In the genomic region with DNA sequence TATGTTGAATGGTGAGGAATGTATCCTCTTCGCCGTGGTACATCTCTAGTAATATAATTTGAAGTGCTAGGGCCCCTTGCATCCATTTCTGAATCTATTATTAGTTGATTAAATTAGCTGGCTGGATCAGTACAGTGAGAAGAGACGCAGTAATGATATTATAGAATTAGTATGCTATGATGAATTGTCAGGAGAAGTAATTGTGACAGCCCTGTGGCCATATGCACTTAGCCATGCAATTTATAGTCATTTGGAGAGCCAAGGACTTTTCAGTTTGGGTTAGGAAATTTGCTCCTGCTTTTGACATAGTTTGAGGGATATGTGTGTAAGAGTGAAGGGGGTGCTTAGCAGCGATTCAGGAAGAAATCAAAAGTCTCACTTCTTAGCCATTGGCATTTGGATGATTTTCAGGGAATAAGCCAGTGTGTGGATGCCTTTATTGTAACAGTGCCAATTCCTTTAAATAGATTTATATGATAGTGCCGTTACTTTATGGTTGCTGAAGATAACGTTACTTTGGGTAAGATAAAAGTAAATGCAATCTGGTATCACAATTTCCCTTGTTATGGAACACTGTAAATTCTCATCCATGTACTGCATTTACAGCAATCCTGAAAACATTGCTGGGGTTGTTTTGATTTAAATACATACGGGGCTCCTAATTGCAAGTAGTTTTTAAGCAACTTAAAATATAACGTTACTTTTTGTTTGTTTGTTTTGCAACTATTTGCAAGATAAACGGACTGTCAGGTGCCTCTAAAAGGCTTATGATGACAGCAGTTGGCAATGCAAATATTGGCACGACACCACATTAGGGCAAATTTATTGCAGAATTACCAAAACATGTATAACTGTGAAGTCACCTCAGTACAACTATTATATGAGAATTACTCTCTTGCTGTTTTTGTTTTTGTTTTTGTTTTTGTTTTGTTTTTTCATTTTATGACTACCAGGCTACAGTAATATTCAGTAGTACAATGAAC, we compare ENCODE assay signal across 29 cellular contexts.
"Had no signal": no experiment of that assay in that cellular context is flagged by ENCODE, and none has a peak within 500 bp of the region (broad histone marks: within the 10 kb centered on the region; RNA-seq: fewer than 3 reads in every experiment).

No MANE protein-coding gene starts in this region.

- H3K36me3 Mint-ChIP-seq: mesothelial cell of epicardium; naive B cell; natural killer cell treated with Interleukin-12 subunit alpha and Interleukin-12 subunit beta and Interleukin-15 and Interleukin-18, amount 100 ng/mL, for 72 hours; stimulated activated effector memory CD8-positive, alpha-beta T cell treated with anti-CD3 and anti-CD28 coated beads, Interleukin-12 subunit alpha, Interleukin-12 subunit beta, amount 100 ng/mL, for 72 hours had no signal

- H3K4me2 ChIP-seq: smooth muscle cell had no signal

- H3K27ac Mint-ChIP-seq: dendritic cell treated with granulocyte-macrophage colony-stimulating factor and Interleukin-4, amounts not matched to agents 40 ng/mL and 50 ng/mL, for 4 days; mesothelial cell of epicardium; naive B cell; natural killer cell treated with Interleukin-12 subunit alpha and Interleukin-12 subunit beta and Interleukin-15 and Interleukin-18, amount 100 ng/mL, for 72 hours; stimulated activated effector memory CD8-positive, alpha-beta T cell treated with anti-CD3 and anti-CD28 coated beads, Interleukin-12 subunit alpha, Interleukin-12 subunit beta, amount 100 ng/mL, for 72 hours had no signal

- ATAC-seq: heart right ventricle; mucosa of descending colon; natural killer cell treated with Interleukin-12 subunit alpha and Interleukin-12 subunit beta and Interleukin-15 and Interleukin-18, amount 100 ng/mL, for 72 hours; pancreas; sciatic nerve; stimulated activated effector memory CD8-positive, alpha-beta T cell treated with anti-CD3 and anti-CD28 coated beads, Interleukin-12 subunit alpha, Interleukin-12 subunit beta, amount 100 ng/mL, for 72 hours had no signal

- H3K4me1 ChIP-seq: colonic mucosa, esophagus muscularis mucosa, pancreas, stomach, testis, tibial nerve, upper lobe of left lung, uterus had no signal

- H3K27me3 ChIP-seq: colonic mucosa, esophagus muscularis mucosa, heart right ventricle, neutrophil, pancreas, stomach, testis, tibial nerve, upper lobe of left lung, uterus had no signal

- H3K4me3 ChIP-seq: colonic mucosa, esophagus muscularis mucosa, heart right ventricle, mucosa of descending colon, pancreas, smooth muscle cell, stomach, testis, tibial nerve, upper lobe of left lung, uterus had no signal

- H3K4me1 Mint-ChIP-seq: naive B cell; neural crest cell; stimulated activated effector memory CD8-positive, alpha-beta T cell treated with anti-CD3 and anti-CD28 coated beads, Interleukin-12 subunit alpha, Interleukin-12 subunit beta, amount 100 ng/mL, for 72 hours had no signal

- H3K4me3 Mint-ChIP-seq: dendritic cell treated with granulocyte-macrophage colony-stimulating factor and Interleukin-4, amounts not matched to agents 40 ng/mL and 50 ng/mL, for 4 days; mesothelial cell of epicardium; naive B cell; natural killer cell treated with Interleukin-12 subunit alpha and Interleukin-12 subunit beta and Interleukin-15 and Interleukin-18, amount 100 ng/mL, for 72 hours; neural crest cell; stimulated activated effector memory CD8-positive, alpha-beta T cell treated with anti-CD3 and anti-CD28 coated beads, Interleukin-12 subunit alpha, Interleukin-12 subunit beta, amount 100 ng/mL, for 72 hours had no signal

- H3K9me3 Mint-ChIP-seq: dendritic cell treated with granulocyte-macrophage colony-stimulating factor and Interleukin-4, amounts not matched to agents 40 ng/mL and 50 ng/mL, for 4 days; mesothelial cell of epicardium; neural crest cell had no signal

- H3K9me3 ChIP-seq: colonic mucosa, esophagus muscularis mucosa, heart right ventricle, mucosa of descending colon, neutrophil, pancreas, stomach, testis, tibial nerve, upper lobe of left lung, uterus had no signal

- DNase-seq: colonic mucosa; effector CD8-positive, alpha-beta T cell; foreskin melanocyte; glutamatergic neuron; heart right ventricle; hippocampal formation; left cardiac atrium; mesenchymal stem cell; mucosa of descending colon; naive B cell; pancreas; stimulated activated CD4-positive, alpha-beta T cell treated with anti-CD3 and anti-CD28 coated beads, Interleukin-12 subunit alpha, Interleukin-12 subunit beta, amount 100 ng/mL, for 4 hours; stimulated activated CD4-positive, alpha-beta T cell treated with anti-CD3 and anti-CD28 coated beads, Interleukin-2, amount 100 ng/mL, for 24 hours; stimulated activated CD4-positive, alpha-beta T cell treated with anti-CD3 and anti-CD28 coated beads, Interleukin-4, amount 100 ng/mL, for 24 hours; stimulated activated naive CD4-positive, alpha-beta T cell treated with Interleukin-2 at 50 U/mL for 16 hours; stomach; testis; upper lobe of left lung; uterus had no signal

- H3K36me3 ChIP-seq: colonic mucosa, esophagus muscularis mucosa, heart right ventricle, neutrophil, pancreas, stomach, tibial nerve, upper lobe of left lung, uterus had no signal

- H3K27ac ChIP-seq: colonic mucosa, esophagus muscularis mucosa, heart right ventricle, neutrophil, pancreas, stomach, testis, tibial nerve, upper lobe of left lung, uterus had no signal

- H3K27me3 Mint-ChIP-seq: dendritic cell treated with granulocyte-macrophage colony-stimulating factor and Interleukin-4, amounts not matched to agents 40 ng/mL and 50 ng/mL, for 4 days; naive B cell; natural killer cell treated with Interleukin-12 subunit alpha and Interleukin-12 subunit beta and Interleukin-15 and Interleukin-18, amount 100 ng/mL, for 72 hours had no signal
